Comparison of ENCODE assay signal across 13 cellular contexts in the genomic region with DNA sequence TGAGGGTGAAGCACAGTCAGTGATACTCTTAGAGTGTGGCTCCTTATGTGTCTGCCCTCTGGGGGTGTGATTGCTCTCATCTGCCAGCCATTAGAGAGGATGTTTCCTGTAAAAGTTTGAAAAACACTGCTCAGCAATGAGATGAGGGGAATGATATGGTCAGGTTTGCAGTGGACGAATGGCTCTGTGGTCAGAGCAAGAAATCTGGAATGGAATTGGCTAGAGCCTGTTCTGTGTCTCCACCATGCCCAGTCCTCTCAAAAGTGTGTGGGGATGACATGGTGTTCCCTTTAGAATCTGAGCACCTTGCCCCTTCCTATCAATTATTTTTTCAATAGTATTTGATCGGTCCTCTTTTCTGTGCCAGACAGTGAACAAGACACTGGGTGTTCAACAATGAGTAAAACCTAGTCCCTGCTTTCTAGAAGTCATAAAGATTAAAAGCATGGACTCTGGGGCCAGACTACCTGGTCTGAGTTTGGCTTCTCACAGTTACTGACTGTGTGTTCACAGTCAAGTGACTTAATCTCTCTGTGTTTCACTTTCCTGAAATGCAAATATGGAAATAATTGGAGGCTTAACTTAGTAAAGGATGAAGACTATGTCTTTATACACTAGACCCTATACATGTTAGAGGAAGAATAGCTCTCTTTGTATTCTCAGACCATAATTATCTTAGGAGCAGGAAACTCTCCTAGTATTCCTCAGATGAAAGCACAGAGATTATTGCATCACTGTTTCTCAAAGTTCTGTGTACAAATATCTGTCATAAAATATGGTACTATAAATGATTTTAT. TPM values are rescaled to one million over a fixed set of nuclear protein-coding genes. Genes with fewer than 3 reads are reported as not detected.
DNase-seq lines count a peak whose midpoint lies in the region; ATAC-seq and TF ChIP-seq lines count a peak whose summit lies in the region.
"Had no signal": no experiment of that assay in that cellular context is flagged by ENCODE, and none has a peak within 500 bp of the region (broad histone marks: within the 10 kb centered on the region; RNA-seq: fewer than 3 reads in every experiment).

No MANE protein-coding gene starts in this region.

- no peaks in the 10 kb centered on the region for H3K4me1 Mint-ChIP-seq in effector memory CD8-positive, alpha-beta T cell (ENCODE audit: low read depth in 2 of 2)
- no peaks in the 10 kb centered on the region for H3K4me1 Mint-ChIP-seq in activated T-cell treated with anti-CD3 and anti-CD28 coated beads, Interleukin-2, amount 50 U/mL, for 72 hours (ENCODE audit: low read depth)

- H3K9ac ChIP-seq in HUES6 (ENCODE audit: low read length): peak overlapping the region; percentile 85
- peak overlapping the region in 2 of 5 donors; percentile 70 to 88 for H3K9ac ChIP-seq in subcutaneous abdominal adipose tissue (ENCODE audit: low read length in 5 of 5)

- H3K36me3 ChIP-seq in HUES6 (ENCODE audit: control insufficient read depth, insufficient read depth, low read length) (no peaks in the 10 kb centered on the region), lower lobe of right lung (no peaks in the 10 kb centered on the region), subcutaneous abdominal adipose tissue (ENCODE audit: control insufficient read depth in 5 of 5, insufficient read depth in 5 of 5, low read length in 5 of 5) (no peaks in the 10 kb centered on the region)

- H3K4me3 ChIP-seq in HUES6 (ENCODE audit: low read depth, low read length) (peak overlapping the region; percentile 91), coronary artery (peak overlapping the region; percentile 89), lower lobe of right lung (peak overlapping the region; percentile 79), subcutaneous abdominal adipose tissue (ENCODE audit: low read depth in 1 of 5, low read length in 5 of 5) (peak overlapping the region; percentile 69 to 89 (median 84))

- H3K27me3 ChIP-seq in HUES6 (ENCODE audit: control insufficient read depth, insufficient read depth, low read length) (no peaks in the 10 kb centered on the region), lower lobe of right lung (ENCODE audit: low read depth) (peaks cover 6% of the 10 kb centered on the region), subcutaneous abdominal adipose tissue (ENCODE audit: control insufficient read depth in 5 of 5, insufficient read depth in 4 of 5, low read length in 5 of 5) (peaks cover 0 to 4% (median 0%) of the 10 kb centered on the region in 5 donors)

- no peak for TF ChIP-seq CTCF in coronary artery (IDR thresholded peaks at IDR 0.05)
- TF ChIP-seq CTCF in lower lobe of right lung (IDR thresholded peaks at IDR 0.05): no peak

- intact Hi-C loops in lower lobe of right lung (cut with DNase I): no loop called here

- H3K27ac ChIP-seq in HUES6 (ENCODE audit: low read depth, low read length): no peak overlapping the region
- peak overlapping the region; percentile 81 to 90 for H3K27ac ChIP-seq in coronary artery
- no peak overlapping the region for H3K27ac ChIP-seq in lower lobe of right lung
- H3K27ac ChIP-seq in subcutaneous abdominal adipose tissue (ENCODE audit: low read depth, low read length): peak overlapping the region; percentile 93

- no peak overlapping the region for H3K4me3 Mint-ChIP-seq in effector memory CD8-positive, alpha-beta T cell
- no peak overlapping the region for H3K4me3 Mint-ChIP-seq in activated T-cell treated with anti-CD3 and anti-CD28 coated beads, Interleukin-2, amount 50 U/mL, for 72 hours
- H3K4me3 Mint-ChIP-seq: activated CD8-positive, alpha-beta T cell treated with anti-CD3 and anti-CD28 coated beads for 36 hours; CD4-positive, alpha-beta T cell had no signal

- H3K27ac Mint-ChIP-seq in effector memory CD8-positive, alpha-beta T cell: no peak overlapping the region
- no peak overlapping the region for H3K27ac Mint-ChIP-seq in activated T-cell treated with anti-CD3 and anti-CD28 coated beads, Interleukin-2, amount 50 U/mL, for 72 hours
- H3K27ac Mint-ChIP-seq: activated CD8-positive, alpha-beta T cell treated with anti-CD3 and anti-CD28 coated beads for 36 hours; CD4-positive, alpha-beta T cell had no signal

- ATAC-seq in lower lobe of right lung: no peak
- ATAC-seq in effector memory CD8-positive, alpha-beta T cell (replicated peaks): no peak
- ATAC-seq in activated T-cell treated with anti-CD3 and anti-CD28 coated beads, Interleukin-2, amount 50 U/mL, for 72 hours (replicated peaks in 1 of 2): no peak
- ATAC-seq in HG03039 (IDR thresholded peaks at IDR 0.05; ENCODE audit: unreplicated experiment): no peak
- no peak for ATAC-seq in HG02759 (IDR thresholded peaks at IDR 0.05; ENCODE audit: unreplicated experiment)
- ATAC-seq: activated CD8-positive, alpha-beta T cell treated with anti-CD3 and anti-CD28 coated beads for 36 hours had no signal

- H3K4me1 ChIP-seq in HUES6 (ENCODE audit: control insufficient read depth, insufficient read depth, low read length) (peaks cover 55% of the 10 kb centered on the region), lower lobe of right lung (peaks cover 8% of the 10 kb centered on the region), subcutaneous abdominal adipose tissue (ENCODE audit: control insufficient read depth in 5 of 5, insufficient read depth in 5 of 5, low read length in 5 of 5) (peaks cover 0 to 57% (median 43%) of the 10 kb centered on the region in 5 donors)

- H3K27me3 Mint-ChIP-seq in effector memory CD8-positive, alpha-beta T cell: peaks cover 0 to 9% of the 10 kb centered on the region in 2 donors
- peaks cover 16% of the 10 kb centered on the region for H3K27me3 Mint-ChIP-seq in activated T-cell treated with anti-CD3 and anti-CD28 coated beads, Interleukin-2, amount 50 U/mL, for 72 hours (ENCODE audit: low read depth)

- H3K9me3 ChIP-seq in HUES6 (ENCODE audit: control insufficient read depth, insufficient read depth, low read depth, low read length): no peaks in the 10 kb centered on the region
- H3K9me3 ChIP-seq in lower lobe of right lung: no peaks in the 10 kb centered on the region
- H3K9me3 ChIP-seq in subcutaneous abdominal adipose tissue (ENCODE audit: control insufficient read depth in 5 of 5, low read length in 5 of 5): no peaks in the 10 kb centered on the region

- DNase-seq in coronary artery (ENCODE audit: low spot score): no peak
- DNase-seq in lower lobe of right lung: no peak
- DNase-seq in effector memory CD8-positive, alpha-beta T cell: no peak
- no peak for DNase-seq in activated T-cell treated with anti-CD3 and anti-CD28 coated beads, Interleukin-2, amount 50 U/mL, for 72 hours
- DNase-seq: activated CD8-positive, alpha-beta T cell treated with anti-CD3 and anti-CD28 coated beads for 36 hours; activated naive CD4-positive, alpha-beta T cell treated with anti-CD3 and anti-CD28 coated beads, Interleukin-2, amount 50 U/mL, for 16 hours; CD4-positive, alpha-beta T cell; NCI-H1436 treated with DMSO at 0.1 percent for 48 hours; stimulated activated CD8-positive, alpha-beta memory T cell treated with anti-CD3 and anti-CD28 coated beads, Interleukin-4, amount 100 ng/mL, for 48 hours had no signal

- H3K9me3 Mint-ChIP-seq in effector memory CD8-positive, alpha-beta T cell: peaks cover 5 to 12% of the 10 kb centered on the region in 2 donors
- H3K9me3 Mint-ChIP-seq in activated T-cell treated with anti-CD3 and anti-CD28 coated beads, Interleukin-2, amount 50 U/mL, for 72 hours: peaks cover 3 to 19% of the 10 kb centered on the region in 2 donors

- peaks cover 3% of the 10 kb centered on the region for H3K36me3 Mint-ChIP-seq in effector memory CD8-positive, alpha-beta T cell (ENCODE audit: insufficient read depth)
- H3K36me3 Mint-ChIP-seq in activated T-cell treated with anti-CD3 and anti-CD28 coated beads, Interleukin-2, amount 50 U/mL, for 72 hours (ENCODE audit: insufficient read depth in 2 of 2): peaks cover 0 to 1% of the 10 kb centered on the region in 2 donors

RNA-seq across cellular contexts. Expression of a gene that starts 1.6 kb away (rescaled TPM):
- total RNA-seq in lower lobe of right lung: 32.4 TPM
- total RNA-seq in activated T-cell treated with anti-CD3 and anti-CD28 coated beads, Interleukin-2, amount 50 U/mL, for 72 hours: not detected
- total RNA-seq: activated CD8-positive, alpha-beta T cell treated with anti-CD3 and anti-CD28 coated beads for 36 hours; CD4-positive, alpha-beta T cell had no signal

Comparison
In these comparisons a context has a peak if more than half of its experiments do, and no peak if none do; other contexts are left out.
1. H3K27ac ChIP-seq: peak in coronary artery (2 of 2) and subcutaneous abdominal adipose tissue (single experiment); none in HUES6 (single experiment) and lower lobe of right lung (single experiment).
2. RNA of a gene that starts 1.6 kb away (total RNA-seq): 32.4 TPM in lower lobe of right lung (single experiment); not detected in activated T-cell treated with anti-CD3 and anti-CD28 coated beads, Interleukin-2, amount 50 U/mL, for 72 hours; every median in the first group is over 10 times any median in the second.
3. Peak in every context shown above with its lines, with median percentiles within 50 percentile points of each other: H3K4me3 ChIP-seq.